9 cellular contexts compared by ENCODE assay signal in genomic region chr11:63553759-63554158, GRCh38. TPM values are rescaled to one million over a fixed set of nuclear protein-coding genes. Genes with fewer than 3 reads are reported as not detected.
DNase-seq lines count a peak whose midpoint lies in the region; ATAC-seq, FAIRE-seq and TF ChIP-seq lines count a peak whose summit lies in the region.
"Had no signal": no experiment of that assay in that cellular context is flagged by ENCODE, and none has a peak within 500 bp of the region (broad histone marks: within the 10 kb centered on the region; RNA-seq: fewer than 3 reads in every experiment).

No MANE protein-coding gene starts in this region.

- peak; percentile 32 for DNase-seq in activated CD4-positive, alpha-beta T cell treated with anti-CD3 and anti-CD28 coated beads for 1 hour
- DNase-seq in kidney tubule cell (ENCODE audit: low spot score) (peak; percentile 25), middle frontal gyrus (ENCODE audit: extremely low spot score, low spot score) (no peak), neuronal stem cell (ENCODE audit: low spot score) (no peak), H54 (ENCODE audit: insufficient read length, low spot score) (no peak), NCI-H2029 (lab: John Stamatoyannopoulos, UW) (no peak)

- H3K4ac ChIP-seq in neuronal stem cell (ENCODE audit: low read length): no peak overlapping the region

- no peak overlapping the region for H3K23ac ChIP-seq in neuronal stem cell (ENCODE audit: low read depth, low read length, poor library complexity)

- H3K9me3 ChIP-seq in neuronal stem cell (replicated peaks in 1 of 2; ENCODE audit: control insufficient read depth in 2 of 2, insufficient read depth in 1 of 2, low read depth in 1 of 2, low read length in 2 of 2): no peaks in the 10 kb centered on the region

- no peak overlapping the region for H3K4me2 ChIP-seq in neuronal stem cell (ENCODE audit: insufficient read depth, low read length, poor library complexity, severe bottlenecking)

- H3K4me1 ChIP-seq in neuronal stem cell (ENCODE audit: control insufficient read depth in 2 of 2, insufficient read depth in 1 of 2, low read depth in 1 of 2, low read length in 2 of 2): peaks cover 4 to 5% of the 10 kb centered on the region in 2 donors

- H4K91ac ChIP-seq in neuronal stem cell (ENCODE audit: low read depth, low read length, poor library complexity): no peak overlapping the region

- H2AK5ac ChIP-seq in neuronal stem cell (ENCODE audit: low read depth, low read length): no peak overlapping the region

- no peak overlapping the region for H3K27ac ChIP-seq in neuronal stem cell (replicated peaks; ENCODE audit: low read length)
- H3K27ac ChIP-seq: HL-60 had no signal

- H4K8ac ChIP-seq in neuronal stem cell (ENCODE audit: low read depth, low read length): no peak overlapping the region

- peaks cover 0 to 7% (median 0%) of the 10 kb centered on the region in 3 experiments for H3K27me3 ChIP-seq in neuronal stem cell (ENCODE audit: control insufficient read depth in 3 of 3, insufficient read depth in 3 of 3, low read depth in 1 of 3, low read length in 3 of 3)

- H3K9ac ChIP-seq in neuronal stem cell (ENCODE audit: low read depth, low read length, poor library complexity): no peak overlapping the region

- TF ChIP-seq POLR2A in GM18505 (IDR thresholded peaks at IDR 0.05; ENCODE audit: borderline replicate concordance, extremely low read depth, insufficient read depth, insufficient read length) (peak; percentile 54), H54 (IDR thresholded peaks at IDR 0.05; ENCODE audit: low read depth, low read length) (no peak)

- WGBS in neuronal stem cell (ENCODE audit: extremely low coverage in 2 of 2, insufficient read length in 2 of 2, insufficient replicate concordance in 1 of 2), 2 donors: no CpG with 5 or more reads among the region's 8 CpGs

- no peak overlapping the region for H3K4me3 ChIP-seq in neuronal stem cell (ENCODE audit: low read length in 2 of 2)

- H3K79me1 ChIP-seq in neuronal stem cell (ENCODE audit: low read depth, low read length): no peaks in the 10 kb centered on the region

- no peak overlapping the region for H3K14ac ChIP-seq in neuronal stem cell (ENCODE audit: low read length)

- FAIRE-seq in H54 (lab: Jason Lieb, UNC): no peak

- H2AFZ ChIP-seq in neuronal stem cell (ENCODE audit: low read length): no peak overlapping the region

- peak; percentile 64 for ATAC-seq in GM18505 (IDR thresholded peaks at IDR 0.05; ENCODE audit: unreplicated experiment)
- peak; percentile 74 for ATAC-seq in HG02870 (IDR thresholded peaks at IDR 0.05; ENCODE audit: unreplicated experiment)

- H2BK12ac ChIP-seq in neuronal stem cell (ENCODE audit: low read length): no peak overlapping the region

- no peak overlapping the region for H2BK5ac ChIP-seq in neuronal stem cell (ENCODE audit: low read length)

- no peaks in the 10 kb centered on the region for H3K36me3 ChIP-seq in neuronal stem cell (replicated peaks in 1 of 2; ENCODE audit: control insufficient read depth in 2 of 2, insufficient read depth in 2 of 2, low read length in 2 of 2)

- no peak overlapping the region for H2BK120ac ChIP-seq in neuronal stem cell (ENCODE audit: low read depth, low read length)

- H3K18ac ChIP-seq in neuronal stem cell (ENCODE audit: low read length): no peak overlapping the region

- no peak overlapping the region for H2BK15ac ChIP-seq in neuronal stem cell (ENCODE audit: low read length)

RNA-seq across cellular contexts. Expression of gene PLAAT2, which starts 9.4 kb away (rescaled TPM):
- polyA plus RNA-seq in neuronal stem cell (2013, experiment 1 of 2): not detected
- not detected for polyA plus RNA-seq in neuronal stem cell (2013, experiment 2 of 2)

RNA-seq across cellular contexts. Expression of gene PLAAT4, which starts 17.2 kb away (rescaled TPM):
- not detected for polyA plus RNA-seq in neuronal stem cell (2013, experiment 1 of 2)
- polyA plus RNA-seq in neuronal stem cell (2013, experiment 2 of 2): not detected

RNA-seq across cellular contexts. Expression of gene LGALS12, which starts 47.9 kb away (rescaled TPM):
- not detected for polyA plus RNA-seq in neuronal stem cell (2013, experiment 1 of 2)
- polyA plus RNA-seq in neuronal stem cell (2013, experiment 2 of 2): not detected

Comparison
In these comparisons a context has a peak if more than half of its experiments do, and no peak if none do; other contexts are left out.
1. DNase-seq: peak in activated CD4-positive, alpha-beta T cell treated with anti-CD3 and anti-CD28 coated beads for 1 hour (single experiment) and kidney tubule cell (single experiment); none in middle frontal gyrus (single experiment), neuronal stem cell (single experiment), H54 (single experiment) and NCI-H2029 (single experiment).